36 cellular contexts compared by ENCODE assay signal in the genomic region with DNA sequence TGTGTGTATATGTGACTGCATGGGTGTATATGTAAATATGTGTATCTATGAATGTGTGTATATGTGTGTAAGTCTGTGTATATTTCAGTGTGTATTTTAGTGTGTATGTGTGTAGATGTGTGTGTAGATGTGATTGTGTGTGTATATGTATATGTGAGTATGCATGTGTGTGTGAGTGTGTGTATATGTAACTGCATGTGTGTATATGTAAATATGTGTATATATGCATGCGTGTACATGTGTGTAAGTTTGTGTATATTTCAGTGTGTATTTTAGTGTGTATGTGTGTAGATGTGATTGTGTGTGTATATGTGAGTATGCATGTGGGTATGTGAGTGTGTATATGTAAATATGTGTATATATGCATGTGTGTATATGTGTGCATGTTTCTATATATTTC.
"Had no signal": no experiment of that assay in that cellular context is flagged by ENCODE, and none has a peak within 500 bp of the region (broad histone marks: within the 10 kb centered on the region; RNA-seq: fewer than 3 reads in every experiment).

No MANE protein-coding gene starts in this region.

- H3K27me3 ChIP-seq: adrenal gland, ascending aorta, breast epithelium, cardiac muscle cell, dorsolateral prefrontal cortex, gastrocnemius medialis had no signal

- H3K4me3 Mint-ChIP-seq: activated CD4-positive, alpha-beta memory T cell treated with anti-CD3 and anti-CD28 coated beads for 36 hours; activated CD4-positive, alpha-beta T cell treated with anti-CD3 and anti-CD28 coated beads for 36 hours; activated CD4-positive, alpha-beta T cell treated with anti-CD3 and anti-CD28 coated beads, Interleukin-2, amount 10 ng/mL, durations not matched to agents 24 days and 14 days; activated CD8-positive, alpha-beta memory T cell treated with anti-CD3 and anti-CD28 coated beads, Interleukin-2, amount 10 ng/mL, durations not matched to agents 7 days and 5 days; activated CD8-positive, alpha-beta T cell treated with anti-CD3 and anti-CD28 coated beads, Interleukin-2, amount 10 ng/mL, durations not matched to agents 7 days and 5 days; activated naive CD4-positive, alpha-beta T cell treated with anti-CD3 and anti-CD28 coated beads for 36 hours; activated naive CD4-positive, alpha-beta T cell treated with anti-CD3 and anti-CD28 coated beads, Interleukin-2, amount 50 U/mL, for 24 hours; activated naive CD8-positive, alpha-beta T cell treated with anti-CD3 and anti-CD28 coated beads for 36 hours; activated naive CD8-positive, alpha-beta T cell treated with anti-CD3 and anti-CD28 coated beads, Interleukin-2, amount 50 U/mL, for 24 hours; activated T-helper 1 cell treated with anti-CD3 and anti-CD28 coated beads, Interleukin-12 subunit alpha, Interleukin-12 subunit beta, Interleukin-2, Interleukin-4 antibody, amounts not matched to agents 30 ng/mL and 10 ng/mL and 1 ng/mL, durations not matched to agents 14 hours and 24 hours and 36 hours; dendritic cell treated with granulocyte-macrophage colony-stimulating factor and Interleukin-4, amounts not matched to agents 40 ng/mL and 50 ng/mL, for 4 days; endodermal cell; T-helper 17 cell; T-helper 2 cell treated with Interferon-gamma antibody and Interleukin-4, amounts not matched to agents 5 μg/mL and 100 μg/mL, for 36 hours had no signal

- H3K27ac Mint-ChIP-seq: activated CD4-positive, alpha-beta memory T cell treated with anti-CD3 and anti-CD28 coated beads for 36 hours; activated CD4-positive, alpha-beta T cell treated with anti-CD3 and anti-CD28 coated beads for 36 hours; activated CD4-positive, alpha-beta T cell treated with anti-CD3 and anti-CD28 coated beads, Interleukin-2, amount 10 ng/mL, durations not matched to agents 24 days and 14 days; activated CD8-positive, alpha-beta memory T cell treated with anti-CD3 and anti-CD28 coated beads, Interleukin-2, amount 10 ng/mL, durations not matched to agents 7 days and 5 days; activated CD8-positive, alpha-beta T cell treated with anti-CD3 and anti-CD28 coated beads, Interleukin-2, amount 10 ng/mL, durations not matched to agents 7 days and 5 days; activated naive CD4-positive, alpha-beta T cell treated with anti-CD3 and anti-CD28 coated beads for 36 hours; activated naive CD4-positive, alpha-beta T cell treated with anti-CD3 and anti-CD28 coated beads, Interleukin-2, amount 50 U/mL, for 24 hours; activated naive CD8-positive, alpha-beta T cell treated with anti-CD3 and anti-CD28 coated beads for 36 hours; activated naive CD8-positive, alpha-beta T cell treated with anti-CD3 and anti-CD28 coated beads, Interleukin-2, amount 50 U/mL, for 24 hours; activated T-helper 1 cell treated with anti-CD3 and anti-CD28 coated beads, Interleukin-12 subunit alpha, Interleukin-12 subunit beta, Interleukin-2, Interleukin-4 antibody, amounts not matched to agents 30 ng/mL and 10 ng/mL and 1 ng/mL, durations not matched to agents 14 hours and 24 hours and 36 hours; activated T-helper 2 cell treated with anti-CD3 and anti-CD28 coated beads, Interferon-gamma antibody, Interleukin-2, Interleukin-4, amounts not matched to agents 10 μg/mL and 5 μg/mL and 100 μg/mL, durations not matched to agents 14 hours and 24 hours and 36 hours; dendritic cell treated with granulocyte-macrophage colony-stimulating factor and Interleukin-4, amounts not matched to agents 40 ng/mL and 50 ng/mL, for 4 days; endodermal cell; T-helper 17 cell; T-helper 2 cell treated with Interferon-gamma antibody and Interleukin-4, amounts not matched to agents 5 μg/mL and 100 μg/mL, for 36 hours had no signal

- H3K4me1 Mint-ChIP-seq: activated CD4-positive, alpha-beta T cell treated with anti-CD3 and anti-CD28 coated beads for 36 hours; activated CD4-positive, alpha-beta T cell treated with anti-CD3 and anti-CD28 coated beads, Interleukin-2, amount 10 ng/mL, durations not matched to agents 24 days and 14 days; activated CD8-positive, alpha-beta memory T cell treated with anti-CD3 and anti-CD28 coated beads, Interleukin-2, amount 10 ng/mL, durations not matched to agents 7 days and 5 days; activated naive CD4-positive, alpha-beta T cell treated with anti-CD3 and anti-CD28 coated beads, Interleukin-2, amount 50 U/mL, for 24 hours; activated naive CD8-positive, alpha-beta T cell treated with anti-CD3 and anti-CD28 coated beads for 36 hours; activated naive CD8-positive, alpha-beta T cell treated with anti-CD3 and anti-CD28 coated beads, Interleukin-2, amount 50 U/mL, for 24 hours; T-helper 17 cell had no signal

- H3K36me3 ChIP-seq: adrenal gland, ascending aorta, breast epithelium, cardiac muscle cell, colonic mucosa, gastrocnemius medialis, heart right ventricle had no signal

- H3K36me3 Mint-ChIP-seq: activated CD4-positive, alpha-beta memory T cell treated with anti-CD3 and anti-CD28 coated beads for 36 hours; activated CD8-positive, alpha-beta memory T cell treated with anti-CD3 and anti-CD28 coated beads, Interleukin-2, amount 10 ng/mL, durations not matched to agents 7 days and 5 days; activated naive CD4-positive, alpha-beta T cell treated with anti-CD3 and anti-CD28 coated beads, Interleukin-2, amount 50 U/mL, for 24 hours; activated naive CD8-positive, alpha-beta T cell treated with anti-CD3 and anti-CD28 coated beads for 36 hours; brain had no signal

- H3K4me1 ChIP-seq: adrenal gland, breast epithelium, colonic mucosa had no signal

- H3K27ac ChIP-seq: adrenal gland, ascending aorta, breast epithelium, cardiac muscle cell, colonic mucosa, dorsolateral prefrontal cortex, gastrocnemius medialis, heart right ventricle had no signal

- H3K27me3 Mint-ChIP-seq: activated CD4-positive, alpha-beta T cell treated with anti-CD3 and anti-CD28 coated beads, Interleukin-2, amount 10 ng/mL, durations not matched to agents 24 days and 14 days; activated CD8-positive, alpha-beta memory T cell treated with anti-CD3 and anti-CD28 coated beads, Interleukin-2, amount 10 ng/mL, durations not matched to agents 7 days and 5 days; brain had no signal

- ATAC-seq: activated CD4-positive, alpha-beta T cell treated with anti-CD3 and anti-CD28 coated beads for 36 hours; activated CD8-positive, alpha-beta memory T cell treated with anti-CD3 and anti-CD28 coated beads, Interleukin-2, amount 10 ng/mL, durations not matched to agents 7 days and 5 days; activated CD8-positive, alpha-beta T cell treated with anti-CD3 and anti-CD28 coated beads, Interleukin-2, amount 10 ng/mL, durations not matched to agents 7 days and 5 days; activated naive CD8-positive, alpha-beta T cell treated with anti-CD3 and anti-CD28 coated beads, Interleukin-2, amount 50 U/mL, for 24 hours; esophagus mucosa; gastrocnemius medialis; heart right ventricle; T-helper 17 cell had no signal

- H3K4me3 ChIP-seq: adrenal gland, ascending aorta, breast epithelium, cardiac muscle cell, colonic mucosa, dorsolateral prefrontal cortex, gastrocnemius medialis, heart right ventricle had no signal

- DNase-seq: activated CD4-positive, alpha-beta memory T cell treated with anti-CD3 and anti-CD28 coated beads for 36 hours; activated CD4-positive, alpha-beta T cell treated with anti-CD3 and anti-CD28 coated beads for 36 hours; activated CD4-positive, alpha-beta T cell treated with anti-CD3 and anti-CD28 coated beads, Interleukin-2, amount 10 ng/mL, durations not matched to agents 24 days and 14 days; activated CD4-positive, CD25-positive, alpha-beta regulatory T cell; activated CD4-positive, CD25-positive, alpha-beta regulatory T cell treated with anti-CD3 and anti-CD28 coated beads, Interleukin-2, amount 50 U/mL, for 72 hours; activated CD8-positive, alpha-beta memory T cell treated with anti-CD3 and anti-CD28 coated beads, Interleukin-2, amount 10 ng/mL, durations not matched to agents 7 days and 5 days; activated CD8-positive, alpha-beta memory T cell treated with anti-CD3 and anti-CD28 coated beads, Interleukin-2, amount 50 U/mL, for 4 hours; activated CD8-positive, alpha-beta T cell treated with anti-CD3 and anti-CD28 coated beads, Interleukin-2, amount 10 ng/mL, durations not matched to agents 7 days and 5 days; activated effector memory CD4-positive, alpha-beta T cell treated with anti-CD3 and anti-CD28 coated beads, Interleukin-2, amount 50 U/mL, for 16 hours; activated naive CD4-positive, alpha-beta T cell treated with anti-CD3 and anti-CD28 coated beads for 36 hours; activated naive CD8-positive, alpha-beta T cell treated with anti-CD3 and anti-CD28 coated beads for 36 hours; activated naive CD8-positive, alpha-beta T cell treated with anti-CD3 and anti-CD28 coated beads, Interleukin-2, amount 50 U/mL, for 24 hours; activated T-cell treated with anti-CD3 and anti-CD28 coated beads, Interleukin-2, amount 50 U/mL, for 1 hour; activated T-cell treated with anti-CD3 and anti-CD28 coated beads, Interleukin-2, amount 50 U/mL, for 48 hours; adrenal gland; central memory CD4-positive, alpha-beta T cell; cerebellar nuclear complex; colonic mucosa; effector memory CD4-positive, alpha-beta T cell; endodermal cell; foreskin fibroblast; gastrocnemius medialis; heart right ventricle; T-helper 1 cell; T-helper 17 cell had no signal

- H3K9me3 Mint-ChIP-seq: activated CD4-positive, alpha-beta memory T cell treated with anti-CD3 and anti-CD28 coated beads for 36 hours; activated CD4-positive, alpha-beta T cell treated with anti-CD3 and anti-CD28 coated beads, Interleukin-2, amount 10 ng/mL, durations not matched to agents 24 days and 14 days; activated naive CD4-positive, alpha-beta T cell treated with anti-CD3 and anti-CD28 coated beads for 36 hours; activated naive CD4-positive, alpha-beta T cell treated with anti-CD3 and anti-CD28 coated beads, Interleukin-2, amount 50 U/mL, for 24 hours; activated naive CD8-positive, alpha-beta T cell treated with anti-CD3 and anti-CD28 coated beads for 36 hours; activated T-helper 1 cell treated with anti-CD3 and anti-CD28 coated beads, Interleukin-12 subunit alpha, Interleukin-12 subunit beta, Interleukin-2, Interleukin-4 antibody, amounts not matched to agents 30 ng/mL and 10 ng/mL and 1 ng/mL, durations not matched to agents 14 hours and 24 hours and 36 hours; activated T-helper 2 cell treated with anti-CD3 and anti-CD28 coated beads, Interferon-gamma antibody, Interleukin-2, Interleukin-4, amounts not matched to agents 10 μg/mL and 5 μg/mL and 100 μg/mL, durations not matched to agents 14 hours and 24 hours and 36 hours; dendritic cell treated with granulocyte-macrophage colony-stimulating factor and Interleukin-4, amounts not matched to agents 40 ng/mL and 50 ng/mL, for 4 days; T-helper 2 cell treated with Interferon-gamma antibody and Interleukin-4, amounts not matched to agents 5 μg/mL and 100 μg/mL, for 36 hours had no signal

- H3K9me3 ChIP-seq: adrenal gland, ascending aorta, breast epithelium, colonic mucosa, gastrocnemius medialis, heart right ventricle had no signal
